8 cellular contexts compared by ENCODE assay signal in the genomic region with DNA sequence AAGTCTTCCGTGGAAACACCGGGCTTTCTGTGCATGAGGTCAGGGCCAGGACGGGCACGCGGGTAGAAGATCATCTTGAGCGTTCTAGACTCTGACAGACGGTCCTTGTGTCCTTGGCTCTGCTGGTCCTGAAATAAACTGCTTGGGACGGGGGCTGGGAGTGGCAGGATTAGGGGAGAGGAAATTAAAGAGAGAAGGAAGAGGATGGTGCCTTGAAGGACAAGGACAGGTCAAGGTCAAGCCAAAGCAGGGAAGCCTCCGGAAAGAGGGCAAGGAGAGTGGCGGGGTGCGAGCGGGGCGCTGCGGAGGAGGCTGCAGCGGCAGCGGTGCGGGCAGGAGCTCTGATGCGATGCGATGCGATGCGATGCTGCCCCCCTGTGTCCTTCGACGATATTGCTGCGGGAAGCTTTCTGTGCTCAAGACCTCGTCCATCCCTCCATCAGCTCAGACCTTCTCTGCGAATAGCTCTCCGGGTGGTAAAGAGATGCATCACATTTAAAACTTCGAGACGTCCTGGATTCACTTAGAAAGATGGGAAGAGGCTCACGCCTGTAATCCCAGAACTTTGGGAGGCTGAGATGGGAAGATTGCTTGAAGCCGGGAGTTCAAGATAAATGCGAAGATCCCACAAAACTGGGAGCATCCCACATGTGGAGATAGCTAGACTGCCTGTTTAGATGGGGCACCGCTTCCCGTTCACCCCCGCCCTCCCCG.
DNase-seq lines count a peak whose midpoint lies in the region; ATAC-seq, FAIRE-seq and TF ChIP-seq lines count a peak whose summit lies in the region.

No MANE protein-coding gene starts in this region.

- no peak overlapping the region for H3K9ac ChIP-seq in KMS-11

- no peak overlapping the region for H3K4me3 ChIP-seq in KMS-11 (IDR thresholded peaks at IDR 0.05; ENCODE audit: insufficient read depth, low read depth, low read length)
- H3K4me3 ChIP-seq in SJCRH30, result no peak overlapping the region
- H3K4me3 ChIP-seq in coronary artery, result no peak overlapping the region
- H3K4me3 ChIP-seq in lung, result no peak overlapping the region
- H3K4me3 ChIP-seq in stomach, result no peak overlapping the region

- H3K9me3 ChIP-seq in SJCRH30 (replicated peaks) (no peaks in the 10 kb centered on the region), lung (ENCODE audit: control insufficient read depth in 2 of 2, insufficient read depth in 1 of 2, low read length in 1 of 2) (no peaks in the 10 kb centered on the region), stomach (no peaks in the 10 kb centered on the region)

- H3K36me3 ChIP-seq in KMS-11 (ENCODE audit: insufficient read depth) (no peaks in the 10 kb centered on the region), SJCRH30 (no peaks in the 10 kb centered on the region), lung (ENCODE audit: control insufficient read depth in 2 of 2, insufficient read depth in 2 of 2, low read length in 2 of 2) (no peaks in the 10 kb centered on the region), stomach (no peaks in the 10 kb centered on the region)

- H3K27ac ChIP-seq in KMS-11 (no peak overlapping the region), SJCRH30 (no peak overlapping the region), coronary artery (no peak overlapping the region), lung (ENCODE audit: low read depth in 1 of 2, low read length in 1 of 2) (no peak overlapping the region), stomach (no peak overlapping the region)

- TF ChIP-seq EP300 in stomach (IDR thresholded peaks at IDR 0.05), result no peak

- no peak overlapping the region for H3K4me2 ChIP-seq in KMS-11

- DNase-seq in C1 segment of cervical spinal cord (lab: John Stamatoyannopoulos, UW) (peak in 12 of 14 donors; percentile 6 to 73 (median 35)), GM19239 (ENCODE audit: insufficient read length, low spot score) (peak; percentile 68), SJCRH30 (peak; percentile 21 to 58), coronary artery (ENCODE audit: low spot score) (peak; percentile 53), lung (ENCODE audit: low spot score) (peak; percentile 34), stomach (peak; percentile 40)

- TF ChIP-seq CTCF in KMS-11 (conservative IDR thresholded peaks at IDR 0.05; ENCODE audit: low read depth, low read length) (peak; percentile 55), coronary artery (IDR thresholded peaks at IDR 0.05) (no peak), lung (IDR thresholded peaks at IDR 0.05; ENCODE audit: control extremely low read depth, extremely low read depth) (peak; percentile 9), stomach (IDR thresholded peaks at IDR 0.05) (peak in 4 of 7 experiments; percentile 15 to 62 (median 42))

- no peaks in the 10 kb centered on the region for H4K20me1 ChIP-seq in KMS-11 (ENCODE audit: insufficient read depth)

- 13 to 14% methylated on average over 35 to 36 of the region's 36 CpGs for WGBS in lung, 2 donors
- WGBS in stomach, 5 donors, result 12 to 17% (median 13%) methylated on average over 36 of the region's 36 CpGs

- intact Hi-C loops in stomach (cut with DNase I; ENCODE audit: low total_unique reads), result no loop called here

- no peak for TF ChIP-seq POLR2A in stomach (IDR thresholded peaks at IDR 0.05)

- no peak for FAIRE-seq in GM19239 (lab: Jason Lieb, UNC)

- no peaks in the 10 kb centered on the region for H3K79me2 ChIP-seq in KMS-11 (ENCODE audit: insufficient read depth, low read depth)

- H3K27me3 ChIP-seq in KMS-11 (ENCODE audit: insufficient read depth, low read depth), result no peaks in the 10 kb centered on the region
- H3K27me3 ChIP-seq in SJCRH30, result 0 out of 2 replicates have a peak, but pooled peaks cover 3% of the 10 kb centered on the region
- H3K27me3 ChIP-seq in lung (ENCODE audit: control insufficient read depth, insufficient read depth), result peaks cover 6% of the 10 kb centered on the region
- peaks cover 0 to 71% (median 14%) of the 10 kb centered on the region in 3 donors for H3K27me3 ChIP-seq in stomach

- ATAC-seq in lung (ENCODE audit: insufficient read depth, low FRiP score) (no peak), GM19324 (IDR thresholded peaks at IDR 0.05; ENCODE audit: low FRiP score, unreplicated experiment) (no peak)

- H3K4me1 ChIP-seq in KMS-11 (ENCODE audit: low read depth, poor library complexity, severe bottlenecking), result no peaks in the 10 kb centered on the region
- peaks cover 6% of the 10 kb centered on the region; the same call in 1 of the 2 replicates for H3K4me1 ChIP-seq in SJCRH30
- H3K4me1 ChIP-seq in lung (ENCODE audit: control insufficient read depth in 2 of 2, insufficient read depth in 2 of 2, low read length in 2 of 2), result peaks cover 0 to 2% of the 10 kb centered on the region in 2 donors
- H3K4me1 ChIP-seq in stomach, result peaks cover 0 to 4% (median 0%) of the 10 kb centered on the region in 4 donors

- no peak overlapping the region for H2AFZ ChIP-seq in KMS-11 (ENCODE audit: low read depth)
